1 cellular context compared by ENCODE assay signal in the genomic region with DNA sequence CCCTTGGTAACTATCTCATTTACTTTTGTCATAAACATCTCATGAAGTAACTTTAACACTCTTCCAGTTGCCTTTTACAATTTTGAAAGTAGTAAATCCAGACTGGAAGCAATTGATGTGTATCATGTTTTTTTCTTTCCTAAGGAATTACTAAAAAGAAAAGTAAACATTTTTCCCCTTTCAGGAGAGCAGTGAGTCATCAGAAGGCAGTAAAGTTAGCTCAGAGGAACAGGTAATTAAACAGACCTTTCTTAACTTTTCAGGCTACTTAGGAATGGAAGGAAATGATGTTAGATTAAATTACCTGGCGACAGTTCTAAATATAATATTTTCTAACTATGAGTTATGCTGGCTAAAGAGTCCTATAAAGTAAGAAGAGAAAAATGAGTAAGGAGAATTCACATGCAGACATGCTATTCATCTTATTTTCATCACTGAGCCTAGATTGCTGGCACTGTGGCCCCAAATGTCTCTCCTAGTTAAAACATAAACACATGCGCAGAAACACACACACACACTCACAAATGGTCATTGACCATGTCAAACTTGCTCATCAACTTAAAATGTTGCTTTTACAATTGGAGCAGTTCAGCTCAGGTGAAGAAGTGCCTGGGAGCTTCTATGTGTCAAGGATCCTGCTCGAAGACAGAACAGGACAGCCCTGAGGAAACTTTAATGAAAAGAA.
TF ChIP-seq lines count a peak whose summit lies in the region.

No MANE protein-coding gene starts in this region.

TF ChIP-seq in endothelial cell of umbilical vein, 7 proteins besides CTCF, POLR2A, EP300 and RAD21:
- TF ChIP-seq FOS (IDR thresholded peaks at IDR 0.05; ENCODE audit: borderline replicate concordance, insufficient read depth, low read length) (peak; percentile 41), POLR2AphosphoS5 (IDR thresholded peaks at IDR 0.05; ENCODE audit: insufficient read depth, low read depth, low read length) (no peak), JUN (IDR thresholded peaks at IDR 0.05; ENCODE audit: borderline replicate concordance, insufficient read depth, insufficient read length, low read depth) (peak; percentile 58)
